ENCODE assay signal across 9 cellular contexts in genomic region chr2:238059505-238059904, GRCh38. TPM values are rescaled to one million over a fixed set of nuclear protein-coding genes. Genes with fewer than 3 reads are reported as not detected.
DNase-seq lines count a peak whose midpoint lies in the region; ATAC-seq and TF ChIP-seq lines count a peak whose summit lies in the region.
"Had no signal": no experiment of that assay in that cellular context is flagged by ENCODE, and none has a peak within 500 bp of the region (broad histone marks: within the 10 kb centered on the region; RNA-seq: fewer than 3 reads in every experiment).

No MANE protein-coding gene starts in this region.

- peaks cover 24% of the 10 kb centered on the region for H3K36me3 Mint-ChIP-seq in Calu3 (ENCODE audit: insufficient read depth, unreplicated experiment)
- peaks cover 4% of the 10 kb centered on the region for H3K36me3 Mint-ChIP-seq in chondrocyte (ENCODE audit: low read depth)
- H3K36me3 Mint-ChIP-seq in nephron (ENCODE audit: low read depth): peaks cover 8% of the 10 kb centered on the region

- intact Hi-C loops in Calu3 (cut with micrococcal nuclease; ENCODE audit: unreplicated experiment): no loop called here

- H3K4me3 ChIP-seq in NB4 (ENCODE audit: low read depth, low read length): peak overlapping the region; percentile 89

- no peak for TF ChIP-seq CTCF in Calu3 (IDR thresholded peaks at IDR 0.05; ENCODE audit: unreplicated experiment)
- no peak for TF ChIP-seq CTCF in NB4 (IDR thresholded peaks at IDR 0.05; ENCODE audit: low read depth, low read length)
- no peak for TF ChIP-seq CTCF in chondrocyte (IDR thresholded peaks at IDR 0.05)
- TF ChIP-seq CTCF in nephron (IDR thresholded peaks at IDR 0.05; ENCODE audit: unreplicated experiment in 3 of 3): no peak

- no peak for TF ChIP-seq POLR2A in NB4 (IDR thresholded peaks at IDR 0.05; ENCODE audit: extremely low read depth, insufficient read length)

- ATAC-seq in HG02642 (IDR thresholded peaks at IDR 0.05; ENCODE audit: poor library complexity, unreplicated experiment): no peak

- H3K4me3 Mint-ChIP-seq in Calu3 (ENCODE audit: low read depth, unreplicated experiment) (peak overlapping the region; percentile 83), chondrocyte (ENCODE audit: unreplicated experiment) (peak overlapping the region; percentile 89), nephron (peak overlapping the region; percentile 85 to 96 (median 92))

- no TSS peak for BruUV-seq in Calu3 (replicated peaks; lab: Mats Ljungman, UMichigan)

- peaks cover 44% of the 10 kb centered on the region for H3K4me1 Mint-ChIP-seq in Calu3 (ENCODE audit: low read depth, unreplicated experiment)
- H3K4me1 Mint-ChIP-seq in chondrocyte (ENCODE audit: low read depth): peaks cover 18% of the 10 kb centered on the region
- peaks cover 36% of the 10 kb centered on the region for H3K4me1 Mint-ChIP-seq in nephron

- H3K9me3 Mint-ChIP-seq in Calu3 (ENCODE audit: low read depth, unreplicated experiment) (no peaks in the 10 kb centered on the region), chondrocyte (ENCODE audit: low read depth) (no peaks in the 10 kb centered on the region), nephron (peaks cover 13% of the 10 kb centered on the region)

- H3K27me3 Mint-ChIP-seq in Calu3 (ENCODE audit: unreplicated experiment): peaks cover 11% of the 10 kb centered on the region
- H3K27me3 Mint-ChIP-seq in chondrocyte (ENCODE audit: low read depth): no peaks in the 10 kb centered on the region
- H3K27me3 Mint-ChIP-seq in nephron (ENCODE audit: low read depth): peaks cover 12% of the 10 kb centered on the region

- CTCF ChIA-PET in Calu3 (lab: Charles Lee): interaction anchor here (0.7 kb wide), 1 partner anchor 577 kb away, joined by 5 read pairs; no protein-coding TSS in a partner anchor

- H3K27ac Mint-ChIP-seq in Calu3 (ENCODE audit: unreplicated experiment) (no peak overlapping the region), chondrocyte (ENCODE audit: unreplicated experiment) (peak overlapping the region; percentile 50), nephron (peak overlapping the region in 1 of 3 experiments; percentile 23)

- no peak for DNase-seq in Calu3
- no peak for DNase-seq in NB4 (ENCODE audit: low read depth)
- no peak for DNase-seq in chondrocyte (ENCODE audit: low spot score)
- no peak for DNase-seq in SHP77 treated with DMSO at 0.1 percent for 48 hours (lab: John Stamatoyannopoulos, UW)
- no peak for DNase-seq in NCI-H2171 treated with DMSO at 0.1 percent for 48 hours (lab: John Stamatoyannopoulos, UW)
- DNase-seq in mesenteric fat pad (ENCODE audit: low spot score): no peak
- DNase-seq: nucleus accumbens had no signal

RNA-seq across cellular contexts. Expression of gene SCLY, which starts 1.3 kb away (rescaled TPM):
- total RNA-seq in Calu3 (2022) (37.5 and 38.2 TPM in 2 replicates), chondrocyte (11.5 to 23.4 TPM (median 12.7 TPM) in 3 replicates), mesenteric fat pad (13.6 TPM)

RNA-seq across cellular contexts. Expression of gene ESPNL, which starts 40.6 kb away (rescaled TPM):
- total RNA-seq in Calu3 (2022): 0.19 and 0.61 TPM in 2 replicates
- 0.07 to 0.17 TPM (median 0.15 TPM) in 3 replicates for total RNA-seq in chondrocyte
- total RNA-seq in mesenteric fat pad: 0.48 TPM
